Comparison of ENCODE assay signal across 8 cellular contexts in the genomic region with DNA sequence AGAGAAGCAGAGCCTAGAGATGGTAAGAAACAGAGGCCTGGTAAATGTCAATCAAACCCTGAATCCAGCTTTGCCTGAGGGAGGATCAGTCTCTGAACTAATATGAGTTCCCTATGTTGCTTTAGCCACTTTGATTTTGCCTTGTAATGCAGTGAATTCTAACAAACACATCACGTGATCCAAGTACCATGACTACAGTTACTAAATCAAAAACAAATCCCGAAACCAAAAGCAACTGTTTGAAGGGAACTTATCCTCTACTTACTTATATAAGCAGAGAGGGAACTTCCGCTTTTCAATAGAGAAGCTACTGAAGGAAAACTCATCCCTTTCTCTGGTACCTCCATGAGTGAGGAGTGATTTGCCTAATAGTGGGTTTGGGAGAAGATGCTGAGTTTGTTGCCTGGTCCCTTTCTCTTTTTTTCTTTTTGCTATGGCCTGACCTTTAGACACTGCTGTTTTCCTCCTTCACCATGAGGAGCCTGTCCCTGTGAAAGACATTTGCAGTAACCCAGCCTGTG. TPM values are rescaled to one million over a fixed set of nuclear protein-coding genes. Genes with fewer than 3 reads are reported as not detected.
DNase-seq lines count a peak whose midpoint lies in the region; ATAC-seq and TF ChIP-seq lines count a peak whose summit lies in the region.

No MANE protein-coding gene starts in this region.

- no peaks in the 10 kb centered on the region for H3K9me3 ChIP-seq in psoas muscle
- H3K9me3 ChIP-seq in MG63, result no peaks in the 10 kb centered on the region

- peak overlapping the region; percentile 81 for H3K27ac ChIP-seq in psoas muscle

- H3K4me3 ChIP-seq in psoas muscle, result no peak overlapping the region
- no peak overlapping the region for H3K4me3 ChIP-seq in MG63

- intact Hi-C loops in psoas muscle (cut with DNase I), result no loop called here

- peaks cover 33% of the 10 kb centered on the region for H3K4me1 ChIP-seq in psoas muscle

- no peaks in the 10 kb centered on the region for H3K27me3 ChIP-seq in psoas muscle (ENCODE audit: insufficient read depth in 3 of 3, low read length in 2 of 3)
- H3K27me3 ChIP-seq in MG63, result no peaks in the 10 kb centered on the region

- peak; percentile 87 for ATAC-seq in GM18498 (IDR thresholded peaks at IDR 0.05; ENCODE audit: unreplicated experiment)
- peak; percentile 83 for ATAC-seq in HG02678 (IDR thresholded peaks at IDR 0.05; ENCODE audit: unreplicated experiment)
- peak in 1 of 4 donors; percentile 32 for ATAC-seq in psoas muscle

- no peaks in the 10 kb centered on the region for H3K36me3 ChIP-seq in psoas muscle (ENCODE audit: insufficient read depth in 1 of 2, low read depth in 1 of 2)
- H3K36me3 ChIP-seq in MG63, result no peaks in the 10 kb centered on the region

- DNase-seq in SIG-M5 (lab: John Stamatoyannopoulos, UW), result peak; percentile 93
- DNase-seq in fibroblast of gingiva (ENCODE audit: low read depth), result peak; percentile 89
- DNase-seq in psoas muscle, result no peak
- no peak for DNase-seq in ecto neural progenitor cell (ENCODE audit: low spot score)
- DNase-seq in MG63, result no peak
- no peak for DNase-seq in NCI-H1092 (lab: John Stamatoyannopoulos, UW)

- no peak for TF ChIP-seq CTCF in psoas muscle (IDR thresholded peaks at IDR 0.05)

- 46 to 50% (median 46%) methylated on average over 3 of the region's 3 CpGs for WGBS in psoas muscle, 3 donors

RNA-seq across cellular contexts. Expression of gene PPTC7, which starts 7.7 kb away (rescaled TPM):
- 100 to 1,000 TPM in 2 of 4 donors, 10 to 100 TPM in 2; 61.1 to 213 (median 86.7) TPM for total RNA-seq in psoas muscle
- 100 to 1,000 TPM in 1 of 3 donors, 10 to 100 TPM in 2; 54.6 to 134 (median 65.4) TPM for polyA plus RNA-seq in psoas muscle
- 4.4 and 11.0 TPM in 2 replicates for total RNA-seq in MG63 (2014; rRNA removed; shearing (Covaris generic); ENCODE audit: low replicate concordance)

RNA-seq across cellular contexts. Expression of gene TCTN1, which starts 23.1 kb away (rescaled TPM):
- 10 to 100 TPM in 3 of 4 donors, 1 to 10 TPM in 1; 8.6 to 23.5 (median 12.7) TPM for total RNA-seq in psoas muscle
- polyA plus RNA-seq in psoas muscle, result 10 to 100 TPM in 2 of 3 donors, 1 to 10 TPM in 1; 4.0 to 24.7 (median 12.1) TPM
- total RNA-seq in MG63 (2014; rRNA removed; shearing (Covaris generic); ENCODE audit: low replicate concordance), result 19.6 and 47.5 TPM in 2 replicates

Comparison
In these comparisons a context has a peak if more than half of its experiments do, and no peak if none do; other contexts are left out.
1. DNase-seq: peak in SIG-M5 (single experiment) and fibroblast of gingiva (single experiment); none in psoas muscle (0 of 2), ecto neural progenitor cell (single experiment), MG63 (single experiment) and NCI-H1092 (single experiment).